ENCODE assay signal across 18 cellular contexts in genomic region chr12:125381373-125381772, GRCh38.
DNase-seq lines count a peak whose midpoint lies in the region; ATAC-seq, FAIRE-seq and TF ChIP-seq lines count a peak whose summit lies in the region.
"Had no signal": no experiment of that assay in that cellular context is flagged by ENCODE, and none has a peak within 500 bp of the region (broad histone marks: within the 10 kb centered on the region; RNA-seq: fewer than 3 reads in every experiment).

No MANE protein-coding gene starts in this region.

- no peak overlapping the region for H2BK15ac ChIP-seq in H1 (ENCODE audit: low read length)

- TF ChIP-seq CTCF in GM23338 (conservative IDR thresholded peaks at IDR 0.05; ENCODE audit: low read depth in 2 of 2): no peak
- TF ChIP-seq CTCF in H1 (IDR thresholded peaks at IDR 0.05; ENCODE audit: control extremely low read depth in 1 of 3, insufficient read depth in 1 of 3, low read depth in 1 of 3, low read length in 3 of 3): no peak
- TF ChIP-seq CTCF in nephron progenitor cell (IDR thresholded peaks at IDR 0.05): no peak
- no peak for TF ChIP-seq CTCF in GM10266 (IDR thresholded peaks at IDR 0.05; ENCODE audit: control insufficient read depth, insufficient read depth, low read depth, missing control alignments)

- no peak overlapping the region for H4K91ac ChIP-seq in H1 (replicated peaks; ENCODE audit: insufficient read length, low read length)

- H3K18ac ChIP-seq in H1 (ENCODE audit: extremely low read depth, low read length): no peak overlapping the region

- no peak overlapping the region for H3K14ac ChIP-seq in H1 (ENCODE audit: insufficient read length)

- H4K20me1 ChIP-seq in GM23338 (replicated peaks; ENCODE audit: insufficient read depth) (peaks cover 3% of the 10 kb centered on the region; the same call in 1 of the 2 replicates), Karpas-422 (ENCODE audit: insufficient read depth, low read depth, low read length) (no peaks in the 10 kb centered on the region), H1 (replicated peaks in 1 of 2; ENCODE audit: control insufficient read depth in 1 of 2, insufficient read depth in 2 of 2, low read length in 2 of 2) (peaks cover 3 to 7% of the 10 kb centered on the region in 2 experiments)

- no peak overlapping the region for H3K23ac ChIP-seq in H1 (ENCODE audit: insufficient read length)

- no peaks in the 10 kb centered on the region; the same call in 1 of the 2 replicates for H3K23me2 ChIP-seq in H1 (ENCODE audit: low read depth, low read length)

- H3F3A ChIP-seq in GM23338 (replicated peaks; ENCODE audit: low read depth): no peaks in the 10 kb centered on the region

- H2BK20ac ChIP-seq in H1 (ENCODE audit: low read length): no peak overlapping the region

- H3K56ac ChIP-seq in H1 (replicated peaks; ENCODE audit: insufficient read length, low read depth, low read length): no peak overlapping the region

- CTCF ChIA-PET in H1 (lab: Charles Lee; ENCODE audit: partially characterized antibody): interaction anchor here (1.0 to 1.3 kb wide), 5 partner anchors 10 to 144 kb away, joined by 3 to 5 read pairs (median 4); no protein-coding TSS in a partner anchor

- TF ChIP-seq EP300 in H1 (IDR thresholded peaks at IDR 0.05; ENCODE audit: borderline replicate concordance in 1 of 2, low read depth in 2 of 2, low read length in 2 of 2): no peak

- POLR2A ChIA-PET in H1 (lab: Charles Lee; ENCODE audit: partially characterized antibody): no interaction called here

- ATAC-seq in GM23338: no peak

- H3K27me3 Mint-ChIP-seq in GM23338 (ENCODE audit: insufficient read depth, low read depth, poor library complexity) (peaks cover 4% of the 10 kb centered on the region), nephron progenitor cell (ENCODE audit: low read depth, poor library complexity) (peaks cover 8% of the 10 kb centered on the region)

- no peak overlapping the region for H2AK5ac ChIP-seq in H1 (ENCODE audit: low read depth, low read length)

- H3K27me3 ChIP-seq in GM23338 (ENCODE audit: insufficient read depth) (no peaks in the 10 kb centered on the region), Karpas-422 (ENCODE audit: low read length) (no peaks in the 10 kb centered on the region), H1 (replicated peaks in 1 of 4; ENCODE audit: control insufficient read depth in 3 of 4, extremely low read depth in 1 of 4, insufficient read depth in 3 of 4, low read length in 3 of 4) (no peaks in the 10 kb centered on the region)

- H4K8ac ChIP-seq in H1 (ENCODE audit: extremely low read depth, insufficient read depth, low read length): 0 out of 2 replicates have a peak overlapping the region, but pooled peaks have one; percentile 15

- H3K9me3 Mint-ChIP-seq in GM23338 (no peaks in the 10 kb centered on the region), nephron progenitor cell (no peaks in the 10 kb centered on the region)

- H3K4me2 ChIP-seq in GM23338: no peak overlapping the region
- H3K4me2 ChIP-seq in Karpas-422 (ENCODE audit: low read depth, low read length, poor library complexity, severe bottlenecking): no peak overlapping the region
- no peak overlapping the region for H3K4me2 ChIP-seq in H1 (ENCODE audit: insufficient read depth in 1 of 2, low read depth in 2 of 2, low read length in 2 of 2)
- H3K4me2 ChIP-seq: PC-9 had no signal

- H3K79me1 ChIP-seq in H1 (ENCODE audit: low read depth, low read length): no peaks in the 10 kb centered on the region; the same call in 1 of the 2 replicates

- no peak overlapping the region for H3K4me3 Mint-ChIP-seq in GM23338
- H3K4me3 Mint-ChIP-seq in nephron progenitor cell: no peak overlapping the region

- H4K5ac ChIP-seq in H1 (ENCODE audit: insufficient read length, low read depth, low read length): no peak overlapping the region

- H3K79me2 ChIP-seq in GM23338 (replicated peaks; ENCODE audit: insufficient read depth): no peaks in the 10 kb centered on the region
- no peaks in the 10 kb centered on the region for H3K79me2 ChIP-seq in Karpas-422 (ENCODE audit: low read length)
- no peaks in the 10 kb centered on the region; a peak in 1 of 4 replicates for H3K79me2 ChIP-seq in H1 (ENCODE audit: control insufficient read depth in 1 of 2, insufficient read depth in 2 of 2, low read length in 2 of 2)

- H3K27ac Mint-ChIP-seq in GM23338 (no peak overlapping the region), nephron progenitor cell (no peak overlapping the region)

- H2BK120ac ChIP-seq in H1 (replicated peaks; ENCODE audit: low read depth, low read length): no peak overlapping the region

- H2AFZ ChIP-seq in GM23338 (no peak overlapping the region), Karpas-422 (ENCODE audit: low read length) (no peak overlapping the region), H1 (ENCODE audit: low read length) (no peak overlapping the region)
- H2AFZ ChIP-seq: PC-9 had no signal

- WGBS in H1 (ENCODE audit: extremely low coverage in 1 of 2, insufficient coverage in 1 of 2, insufficient read length in 1 of 2, insufficient replicate concordance in 2 of 2, low coverage in 1 of 2, low lambda C conversion rate in 2 of 2, missing lambda C conversion rate in 1 of 2), 2 experiments: 80% methylated on average over 4 of the region's 4 CpGs; no CpG with 5 or more reads in 1 of the 2 experiments

- no peak overlapping the region for H2BK5ac ChIP-seq in H1 (ENCODE audit: low read depth, low read length)

- H2BK12ac ChIP-seq in H1 (ENCODE audit: low read depth, low read length): no peak overlapping the region

- peaks cover 2% of the 10 kb centered on the region; the same call in 2 of the 3 replicates for H3K4me1 Mint-ChIP-seq in GM23338
- H3K4me1 Mint-ChIP-seq in nephron progenitor cell: no peaks in the 10 kb centered on the region

- H3K4me3 ChIP-seq in GM23338 (no peak overlapping the region), Karpas-422 (ENCODE audit: low read length) (no peak overlapping the region), H1 (ENCODE audit: extremely low read depth in 1 of 4, insufficient read depth in 2 of 4, low read depth in 3 of 4, low read length in 4 of 4) (no peak overlapping the region)
- H3K4me3 ChIP-seq: PC-9 had no signal

- H3K9ac ChIP-seq in Karpas-422 (ENCODE audit: low read length): no peak overlapping the region
- no peak overlapping the region for H3K9ac ChIP-seq in H1 (replicated peaks in 1 of 4; ENCODE audit: extremely low read depth in 1 of 4, low read depth in 3 of 4, low read length in 3 of 4)

- H3K4me1 ChIP-seq in GM23338 (ENCODE audit: insufficient read depth) (no peaks in the 10 kb centered on the region), Karpas-422 (ENCODE audit: low read length) (no peaks in the 10 kb centered on the region), H1 (replicated peaks in 1 of 4; ENCODE audit: control insufficient read depth in 3 of 4, insufficient read depth in 4 of 4, low read length in 3 of 4) (no peaks in the 10 kb centered on the region)

- peak; percentile 36 for DNase-seq in GM23338 (ENCODE audit: low spot score)
- DNase-seq in Karpas-422: peak; percentile 42
- DNase-seq in H1 (ENCODE audit: low read depth in 1 of 2, low spot score in 2 of 2): no peak
- DNase-seq in nephron progenitor cell: peak; percentile 45
- no peak for DNase-seq in GM10266 (ENCODE audit: extremely low spot score)
- DNase-seq in activated naive CD4-positive, alpha-beta T cell treated with anti-CD3 and anti-CD28 coated beads, Interleukin-2, amount 50 U/mL, for 16 hours: no peak
- no peak for DNase-seq in AG08396 (ENCODE audit: low spot score)
- DNase-seq: ACHN, AML-193, DMS79, KG1, NCI-H1417, NCI-H187, NCI-H2227 treated with DMSO at 0.1 percent for 48 hours, NCI-H510A treated with DMSO at 0.1 percent for 48 hours, NCI-H774, PC-9 had no signal

- FAIRE-seq in H1 (lab: Jason Lieb, UNC): no peak

- H3K27ac ChIP-seq in GM23338 (ENCODE audit: low read depth): no peak overlapping the region
- H3K27ac ChIP-seq in Karpas-422 (ENCODE audit: low read length): no peak overlapping the region
- no peak overlapping the region for H3K27ac ChIP-seq in H1 (ENCODE audit: low read depth, low read length)
- H3K27ac ChIP-seq: C4-2B, PC-9 had no signal

- H3K36me3 ChIP-seq in GM23338 (ENCODE audit: insufficient read depth): no peaks in the 10 kb centered on the region
- H3K36me3 ChIP-seq in Karpas-422 (ENCODE audit: insufficient read depth, low read length): no peaks in the 10 kb centered on the region
- H3K36me3 ChIP-seq in H1 (ENCODE audit: control insufficient read depth in 2 of 4, insufficient read depth in 4 of 4, low read length in 3 of 4): no peaks in the 10 kb centered on the region; a peak in 3 of 8 replicates

- TF ChIP-seq POLR2A in H1 (IDR thresholded peaks at IDR 0.05; ENCODE audit: control extremely low read depth in 1 of 2, low read depth in 2 of 2, low read length in 2 of 2): no peak

- H3K36me3 Mint-ChIP-seq in GM23338 (ENCODE audit: low read depth): peaks cover 39% of the 10 kb centered on the region
- H3K36me3 Mint-ChIP-seq in nephron progenitor cell (ENCODE audit: low read depth): no peaks in the 10 kb centered on the region

- H3K9me2 ChIP-seq in GM23338 (ENCODE audit: insufficient read depth) (0 out of 2 replicates have a peak, but pooled peaks cover 9% of the 10 kb centered on the region), Karpas-422 (replicated peaks; ENCODE audit: insufficient read depth, low read length) (no peaks in the 10 kb centered on the region)

- H3K9me3 ChIP-seq in Karpas-422 (ENCODE audit: low read length) (no peaks in the 10 kb centered on the region), H1 (ENCODE audit: insufficient read depth in 2 of 2, low read depth in 1 of 2, low read length in 1 of 2) (no peaks in the 10 kb centered on the region)

- H3K4ac ChIP-seq in H1 (replicated peaks; ENCODE audit: insufficient read length, low read depth, low read length): no peak overlapping the region

- TF ChIP-seq RAD21 in H1 (IDR thresholded peaks at IDR 0.05 in 1 of 2, conservative IDR thresholded peaks at IDR 0.05 in 1 of 2; ENCODE audit: low read depth in 2 of 2, low read length in 2 of 2): no peak

TF ChIP-seq in GM23338, 12 proteins besides CTCF, POLR2A, EP300 and RAD21 (continues in another document):
- no peak for TF ChIP-seq POLR2AphosphoS5 (IDR thresholded peaks at IDR 0.05; ENCODE audit: low read depth)

TF ChIP-seq in H1, 55 proteins besides CTCF, POLR2A, EP300 and RAD21 (continues in another document):
- TF ChIP-seq SRF (IDR thresholded peaks at IDR 0.05; ENCODE audit: low read depth, low read length) (no peak), CREB1 (IDR thresholded peaks at IDR 0.05) (no peak), TEAD4 (IDR thresholded peaks at IDR 0.05; ENCODE audit: low read depth, low read length) (no peak), HDAC2 (IDR thresholded peaks at IDR 0.05; ENCODE audit: borderline replicate concordance in 1 of 2, low read depth in 2 of 2, low read length in 2 of 2) (no peak), KDM5A (IDR thresholded peaks at IDR 0.05; ENCODE audit: low read length) (no peak), KDM4A (IDR thresholded peaks at IDR 0.05; ENCODE audit: low read depth, low read length, severe bottlenecking) (no peak), PHF8 (conservative IDR thresholded peaks at IDR 0.05; ENCODE audit: low read depth, low read length) (no peak), NRF1 (IDR thresholded peaks at IDR 0.05; ENCODE audit: low read depth, low read length) (no peak), MAFK (IDR thresholded peaks at IDR 0.05; ENCODE audit: low read depth, low read length) (no peak), CHD2 (IDR thresholded peaks at IDR 0.05; ENCODE audit: low read length) (no peak), POLR2AphosphoS5 (IDR thresholded peaks at IDR 0.05; ENCODE audit: low read depth, low read length) (no peak)

Comparison
In these comparisons a context has a peak if more than half of its experiments do, and no peak if none do; other contexts are left out.
1. DNase-seq: peak in GM23338 (single experiment), Karpas-422 (single experiment) and nephron progenitor cell (single experiment); none in H1 (0 of 2), GM10266 (single experiment), activated naive CD4-positive, alpha-beta T cell treated with anti-CD3 and anti-CD28 coated beads, Interleukin-2, amount 50 U/mL, for 16 hours (single experiment) and AG08396 (single experiment).